Comparison of ENCODE assay signal across 11 cellular contexts in the genomic region with DNA sequence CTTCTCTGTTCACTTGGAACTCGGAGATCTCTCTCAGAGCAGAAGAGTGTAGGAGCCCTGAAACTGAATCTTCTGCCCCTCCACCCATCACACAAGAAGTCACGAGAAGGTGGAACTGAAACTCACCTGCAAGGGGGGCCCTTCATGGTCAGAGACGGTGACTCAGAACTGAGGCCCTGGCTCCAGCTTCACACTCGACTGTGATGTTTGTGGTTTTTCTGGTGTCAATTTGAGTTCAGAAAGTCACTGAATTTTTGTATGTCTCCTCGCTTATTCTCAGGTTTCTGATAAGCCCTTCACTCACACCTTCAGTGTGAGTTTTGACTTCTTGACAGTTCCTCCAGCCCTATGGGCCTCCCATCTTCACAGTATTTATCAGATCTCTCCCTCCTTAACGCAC. TPM values are rescaled to one million over a fixed set of nuclear protein-coding genes. Genes with fewer than 3 reads are reported as not detected.
DNase-seq lines count a peak whose midpoint lies in the region; ATAC-seq and TF ChIP-seq lines count a peak whose summit lies in the region.
"Had no signal": no experiment of that assay in that cellular context is flagged by ENCODE, and none has a peak within 500 bp of the region (broad histone marks: within the 10 kb centered on the region; RNA-seq: fewer than 3 reads in every experiment).

No MANE protein-coding gene starts in this region.

- no peak for TF ChIP-seq CTCF in WTC11 (IDR thresholded peaks at IDR 0.05)

- H3K27ac Mint-ChIP-seq in activated CD4-positive, alpha-beta T cell treated with anti-CD3 and anti-CD28 coated beads, Interleukin-2, amount 10 ng/mL, durations not matched to agents 24 days and 14 days: no peak overlapping the region
- no peak overlapping the region for H3K27ac Mint-ChIP-seq in WTC11

- no peaks in the 10 kb centered on the region for H3K9me3 Mint-ChIP-seq in activated CD4-positive, alpha-beta T cell treated with anti-CD3 and anti-CD28 coated beads, Interleukin-2, amount 10 ng/mL, durations not matched to agents 24 days and 14 days
- H3K9me3 Mint-ChIP-seq in WTC11: no peaks in the 10 kb centered on the region

- peak; percentile 66 for DNase-seq in activated CD4-positive, alpha-beta T cell treated with anti-CD3 and anti-CD28 coated beads for 48 hours
- DNase-seq in activated CD4-positive, alpha-beta T cell treated with anti-CD3 and anti-CD28 coated beads, Interleukin-2, amount 10 ng/mL, durations not matched to agents 24 days and 14 days: no peak
- DNase-seq in NOMO-1 (lab: John Stamatoyannopoulos, UW; ENCODE audit: unreplicated experiment in 2 of 2): peak; percentile 86 to 88
- peak; percentile 31 to 50 for DNase-seq in stimulated activated CD8-positive, alpha-beta memory T cell treated with anti-CD3 and anti-CD28 coated beads, Interleukin-15, amount 100 ng/mL, for 48 hours (ENCODE audit: low read depth in 2 of 2)
- DNase-seq in activated CD8-positive, alpha-beta memory T cell treated with anti-CD3 and anti-CD28 coated beads for 24 hours: no peak
- DNase-seq in WTC11 (ENCODE audit: low spot score): no peak
- DNase-seq in GF-D8 (lab: John Stamatoyannopoulos, UW): no peak
- DNase-seq: anterior cingulate cortex, small intestine had no signal

- POLR2A ChIA-PET in WTC11 (lab: Charles Lee): no interaction called here

- peak; percentile 95 for ATAC-seq in HG02840 (IDR thresholded peaks at IDR 0.05; ENCODE audit: low FRiP score, unreplicated experiment)
- no peak for ATAC-seq in WTC11
- ATAC-seq: PC-3 had no signal

- no peaks in the 10 kb centered on the region for H3K36me3 Mint-ChIP-seq in activated CD4-positive, alpha-beta T cell treated with anti-CD3 and anti-CD28 coated beads, Interleukin-2, amount 10 ng/mL, durations not matched to agents 24 days and 14 days (ENCODE audit: low read depth)
- no peaks in the 10 kb centered on the region for H3K36me3 Mint-ChIP-seq in WTC11

- H3K4me1 Mint-ChIP-seq in activated CD4-positive, alpha-beta T cell treated with anti-CD3 and anti-CD28 coated beads, Interleukin-2, amount 10 ng/mL, durations not matched to agents 24 days and 14 days: peaks cover 8% of the 10 kb centered on the region
- peaks cover 4% of the 10 kb centered on the region; the same call in 1 of the 2 replicates for H3K4me1 Mint-ChIP-seq in WTC11

- intact Hi-C loops in activated CD4-positive, alpha-beta T cell treated with anti-CD3 and anti-CD28 coated beads, Interleukin-2, amount 10 ng/mL, durations not matched to agents 24 days and 14 days (cut with micrococcal nuclease): no loop called here

- H3K27me3 Mint-ChIP-seq in activated CD4-positive, alpha-beta T cell treated with anti-CD3 and anti-CD28 coated beads, Interleukin-2, amount 10 ng/mL, durations not matched to agents 24 days and 14 days: peaks cover 8% of the 10 kb centered on the region
- H3K27me3 Mint-ChIP-seq in WTC11 (ENCODE audit: low read depth): peaks cover 66% of the 10 kb centered on the region

- no peak overlapping the region for H3K4me3 Mint-ChIP-seq in activated CD4-positive, alpha-beta T cell treated with anti-CD3 and anti-CD28 coated beads, Interleukin-2, amount 10 ng/mL, durations not matched to agents 24 days and 14 days
- no peak overlapping the region for H3K4me3 Mint-ChIP-seq in WTC11

- CTCF ChIA-PET in WTC11 (lab: Charles Lee): interaction anchor here (1.1 to 2.8 kb wide), 5 partner anchors 42 to 186 kb away, joined by 3 to 25 read pairs (median 10); no protein-coding TSS in a partner anchor

TF ChIP-seq in WTC11, 78 proteins besides CTCF, POLR2A, EP300 and RAD21:
- TF ChIP-seq ZBTB21 (CRISPR knock-in tag; IDR thresholded peaks at IDR 0.05; ENCODE audit: borderline replicate concordance): no peak
- TF ChIP-seq NFYB (CRISPR knock-in tag; conservative IDR thresholded peaks at IDR 0.05; ENCODE audit: low read depth): no peak
- no peak for TF ChIP-seq HMGXB4 (CRISPR knock-in tag; IDR thresholded peaks at IDR 0.05)
- no peak for TF ChIP-seq MXD4 (CRISPR knock-in tag; IDR thresholded peaks at IDR 0.05; ENCODE audit: borderline replicate concordance)

RNA-seq across cellular contexts. Expression of gene SIGLEC5, which starts 23.1 kb away (rescaled TPM):
- not detected in 2 replicates for total RNA-seq in activated CD4-positive, alpha-beta T cell treated with anti-CD3 and anti-CD28 coated beads, Interleukin-2, amount 10 ng/mL, durations not matched to agents 24 days and 14 days
- 0.15 TPM in 1 of 3 replicates, not detected in the others for total RNA-seq in WTC11 (2021)
- total RNA-seq: PC-3 had no signal

RNA-seq across cellular contexts. Expression of gene ZNF175, which starts 36.0 kb away (rescaled TPM):
- total RNA-seq in activated CD4-positive, alpha-beta T cell treated with anti-CD3 and anti-CD28 coated beads, Interleukin-2, amount 10 ng/mL, durations not matched to agents 24 days and 14 days: 8.5 and 10.2 TPM in 2 replicates
- total RNA-seq in WTC11 (2021): 10.7 to 11.2 TPM (median 10.9 TPM) in 3 replicates

RNA-seq across cellular contexts. Expression of gene SIGLEC14, which starts 39.5 kb away (rescaled TPM):
- not detected in 2 replicates for total RNA-seq in activated CD4-positive, alpha-beta T cell treated with anti-CD3 and anti-CD28 coated beads, Interleukin-2, amount 10 ng/mL, durations not matched to agents 24 days and 14 days
- not detected in 3 replicates for total RNA-seq in WTC11 (2021)
- total RNA-seq: PC-3 had no signal

Comparison
In these comparisons a context has a peak if more than half of its experiments do, and no peak if none do; other contexts are left out.
1. DNase-seq: peak in activated CD4-positive, alpha-beta T cell treated with anti-CD3 and anti-CD28 coated beads for 48 hours (single experiment), NOMO-1 (2 of 2) and stimulated activated CD8-positive, alpha-beta memory T cell treated with anti-CD3 and anti-CD28 coated beads, Interleukin-15, amount 100 ng/mL, for 48 hours (2 of 2); none in activated CD4-positive, alpha-beta T cell treated with anti-CD3 and anti-CD28 coated beads, Interleukin-2, amount 10 ng/mL, durations not matched to agents 24 days and 14 days (single experiment), activated CD8-positive, alpha-beta memory T cell treated with anti-CD3 and anti-CD28 coated beads for 24 hours (single experiment), WTC11 (single experiment) and GF-D8 (single experiment).